In the genomic region with DNA sequence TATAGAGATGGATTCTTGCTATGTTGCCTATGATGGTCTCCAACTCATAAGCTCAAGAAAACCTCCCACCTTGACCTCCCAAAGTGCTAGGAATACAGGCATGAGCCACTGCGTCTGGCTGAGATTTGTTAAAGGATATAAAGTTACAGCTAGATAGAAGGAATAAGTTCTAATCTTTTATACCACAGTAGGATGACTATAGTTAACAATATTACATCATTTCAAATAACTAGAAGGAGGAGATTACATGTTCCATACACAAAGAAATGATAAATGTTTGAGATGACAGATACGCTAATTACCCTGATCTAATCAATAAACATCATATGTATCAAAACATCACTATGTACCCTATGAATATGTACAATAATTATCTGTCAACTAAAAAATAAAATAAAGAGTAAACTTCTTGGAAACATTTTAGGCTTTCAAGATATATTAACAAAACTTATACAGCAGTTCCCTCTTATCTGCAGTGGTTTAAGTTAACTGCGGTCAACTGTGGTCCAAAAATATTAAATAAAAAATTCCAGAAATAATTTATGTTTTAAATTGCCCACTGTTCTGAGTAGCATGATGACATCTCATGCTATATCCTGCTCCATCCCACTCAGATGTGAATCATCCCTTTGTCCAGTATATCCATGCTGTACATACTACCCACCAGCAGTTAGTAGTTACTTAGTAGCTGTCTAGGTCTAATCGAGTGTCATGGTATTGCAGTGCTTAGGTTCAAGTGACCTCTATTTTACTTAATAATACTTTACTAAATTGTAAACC, we compare ENCODE assay signal across 17 cellular contexts.
"Had no signal": no experiment of that assay in that cellular context is flagged by ENCODE, and none has a peak within 500 bp of the region (broad histone marks: within the 10 kb centered on the region; RNA-seq: fewer than 3 reads in every experiment).

No MANE protein-coding gene starts in this region.

- DNase-seq: activated CD4-positive, alpha-beta T cell treated with anti-CD3 and anti-CD28 coated beads, Interleukin-2, amount 50 U/mL, for 1 hour; activated CD8-positive, alpha-beta memory T cell treated with anti-CD3 and anti-CD28 coated beads, Interleukin-2, amount 50 U/mL, for 4 hours; activated effector memory CD4-positive, alpha-beta T cell treated with Interleukin-2 at 50 U/mL for 16 hours; activated naive CD4-positive, alpha-beta T cell treated with anti-CD3 and anti-CD28 coated beads, Interleukin-2, amount 10 ng/mL, durations not matched to agents 7 days and 5 days; activated T-cell treated with anti-CD3 and anti-CD28 coated beads, Interleukin-2, amount 50 U/mL, for 4 hours; endodermal cell; left cardiac atrium; mesenchymal stem cell; mucosa of descending colon; naive B cell; stimulated activated CD4-positive, alpha-beta T cell treated with anti-CD3 and anti-CD28 coated beads, Interleukin-2, amount 100 ng/mL, for 24 hours; stimulated activated naive CD8-positive, alpha-beta T cell treated with anti-CD3 and anti-CD28 coated beads, Interleukin-15, Interleukin-2, amounts not matched to agents 100 U/mL and 50 U/mL, for 24 hours; T-helper 1 cell; transverse colon had no signal

- H3K27me3 ChIP-seq: ascending aorta, suprapubic skin, transverse colon had no signal

- H3K4me3 ChIP-seq: ascending aorta, mucosa of descending colon, suprapubic skin, transverse colon had no signal

- H3K36me3 ChIP-seq: ascending aorta, suprapubic skin, transverse colon had no signal

- H3K27ac ChIP-seq: ascending aorta, suprapubic skin, transverse colon had no signal

- ATAC-seq: activated CD4-positive, CD25-positive, alpha-beta regulatory T cell treated with anti-CD3 and anti-CD28 coated beads, Interleukin-2, amount 50 U/mL, for 24 hours; activated T-cell treated with anti-CD3 and anti-CD28 coated beads, Interleukin-2, amount 50 U/mL, for 4 hours; left cardiac atrium; mucosa of descending colon; stimulated activated naive CD8-positive, alpha-beta T cell treated with anti-CD3 and anti-CD28 coated beads, Interleukin-15, Interleukin-2, amounts not matched to agents 100 U/mL and 50 U/mL, for 24 hours had no signal

- H3K4me1 ChIP-seq: ascending aorta, suprapubic skin, transverse colon had no signal
